Comparison of ENCODE assay signal across 33 cellular contexts in genomic region chr3:138624518-138624917, GRCh38.
"Had no signal": no experiment of that assay in that cellular context is flagged by ENCODE, and none has a peak within 500 bp of the region (broad histone marks: within the 10 kb centered on the region; RNA-seq: fewer than 3 reads in every experiment).

No MANE protein-coding gene starts in this region.

- H3K27me3 ChIP-seq: adrenal gland, ascending aorta, body of pancreas, brain microvascular endothelial cell, breast epithelium, cardiac muscle cell had no signal

- FAIRE-seq: astrocyte, bronchial epithelial cell had no signal

- DNase-seq: activated effector memory CD4-positive, alpha-beta T cell treated with Interleukin-2 at 50 U/mL for 16 hours; activated gamma-delta T cell; activated gamma-delta T cell treated with Interleukin-2 at 50 U/mL for 16 hours; activated naive CD4-positive, alpha-beta T cell; activated naive CD4-positive, alpha-beta T cell treated with anti-CD3 and anti-CD28 coated beads for 36 hours; activated naive CD4-positive, alpha-beta T cell treated with anti-CD3 and anti-CD28 coated beads, Interleukin-2, amount 10 ng/mL, durations not matched to agents 7 days and 5 days; activated naive CD4-positive, alpha-beta T cell treated with anti-CD3 and anti-CD28 coated beads, Interleukin-2, amount 50 U/mL, for 16 hours; activated naive CD4-positive, alpha-beta T cell treated with Interleukin-2 at 50 U/mL for 16 hours; activated naive CD8-positive, alpha-beta T cell treated with anti-CD3 and anti-CD28 coated beads for 36 hours; activated naive CD8-positive, alpha-beta T cell treated with anti-CD3 and anti-CD28 coated beads, Interleukin-2, amount 10 ng/mL, durations not matched to agents 7 days and 5 days; activated naive CD8-positive, alpha-beta T cell treated with anti-CD3 and anti-CD28 coated beads, Interleukin-2, amount 50 U/mL, for 24 hours; activated T-cell treated with anti-CD3 and anti-CD28 coated beads, Interleukin-2, amount 50 U/mL, for 1 hour; activated T-cell treated with anti-CD3 and anti-CD28 coated beads, Interleukin-2, amount 50 U/mL, for 24 hours; activated T-cell treated with anti-CD3 and anti-CD28 coated beads, Interleukin-2, amount 50 U/mL, for 4 hours; activated T-cell treated with anti-CD3 and anti-CD28 coated beads, Interleukin-2, amount 50 U/mL, for 48 hours; activated T-cell treated with anti-CD3 and anti-CD28 coated beads, Interleukin-2, amount 50 U/mL, for 72 hours; adrenal gland; amniotic stem cell; amygdala; anterior cingulate cortex; aorta; body of pancreas; brain microvascular endothelial cell; caudate nucleus; central memory CD4-positive, alpha-beta T cell; cerebellar nuclear complex had no signal

- H3K9me3 ChIP-seq: adrenal gland, ascending aorta, body of pancreas, breast epithelium had no signal

- H3K27ac ChIP-seq: adrenal gland, ascending aorta, body of pancreas, brain microvascular endothelial cell, breast epithelium, cardiac muscle cell had no signal

- H3K4me1 ChIP-seq: adrenal gland, ascending aorta, breast epithelium had no signal

- ATAC-seq: activated naive CD4-positive, alpha-beta T cell treated with anti-CD3 and anti-CD28 coated beads, Interleukin-2, amount 50 U/mL, for 72 hours; activated naive CD8-positive, alpha-beta T cell treated with anti-CD3 and anti-CD28 coated beads, Interleukin-2, amount 50 U/mL, for 24 hours; activated T-cell treated with anti-CD3 and anti-CD28 coated beads, Interleukin-2, amount 50 U/mL, for 4 hours; activated T-cell treated with anti-CD3 and anti-CD28 coated beads, Interleukin-2, amount 50 U/mL, for 72 hours; activated T-helper 17 cell treated with anti-CD3 and anti-CD28 coated beads, Interleukin-2, amount 50 U/mL, for 72 hours; body of pancreas had no signal

- H3K36me3 ChIP-seq: adrenal gland, brain microvascular endothelial cell, breast epithelium, cardiac muscle cell had no signal

- H3K4me3 ChIP-seq: adrenal gland, ascending aorta, body of pancreas, breast epithelium, cardiac muscle cell had no signal
